1 cellular context compared by ENCODE assay signal in the genomic region with DNA sequence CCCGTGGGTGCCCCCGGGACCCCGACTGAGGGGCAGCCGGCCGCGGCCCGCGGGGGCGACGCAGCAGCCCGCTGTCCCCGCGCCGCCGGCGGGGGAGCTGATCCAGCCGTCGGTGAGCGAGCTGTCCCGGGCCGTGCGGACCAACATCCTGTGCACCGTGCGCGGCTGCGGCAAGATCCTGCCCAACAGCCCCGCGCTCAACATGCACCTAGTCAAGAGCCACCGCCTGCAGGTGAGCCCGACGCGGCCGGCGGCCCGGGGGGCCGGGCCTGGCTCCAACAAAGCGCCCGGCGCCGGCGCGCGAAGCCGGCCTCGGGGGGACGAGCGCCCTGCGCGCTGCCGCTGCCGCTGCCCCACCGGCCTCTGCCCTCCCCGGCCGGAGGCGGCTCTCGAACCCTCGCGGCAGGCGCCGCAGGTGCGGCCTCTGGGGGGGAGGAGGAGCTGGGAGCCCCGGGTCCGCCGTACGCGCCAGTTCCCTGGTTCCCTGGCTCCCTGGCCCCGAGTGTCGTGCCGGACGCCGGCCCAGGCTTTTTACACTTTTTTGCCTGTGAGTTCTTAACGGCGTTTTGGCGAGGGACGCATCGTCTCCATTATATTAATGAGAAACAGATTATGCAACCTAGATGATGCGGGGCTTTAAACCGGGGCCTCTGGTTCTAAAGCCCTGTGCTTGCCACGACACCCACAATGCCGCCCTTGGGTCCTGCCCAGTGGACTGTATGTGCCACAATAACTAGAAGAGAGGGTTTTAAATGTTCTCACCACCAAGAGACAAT.
TF ChIP-seq lines count a peak whose summit lies in the region.

No MANE protein-coding gene starts in this region.

TF ChIP-seq in H1, 55 proteins besides CTCF, POLR2A, EP300 and RAD21:
- TF ChIP-seq CHD1 (IDR thresholded peaks at IDR 0.05; ENCODE audit: low read depth, low read length) (0 out of 2 replicates have a peak, but pooled peaks have one; percentile 26), PHF8 (conservative IDR thresholded peaks at IDR 0.05; ENCODE audit: low read depth, low read length) (peak; percentile 78), TBP (IDR thresholded peaks at IDR 0.05; ENCODE audit: low read depth, low read length) (peak; percentile 29; the same call in 1 of the 2 replicates), ASH2L (IDR thresholded peaks at IDR 0.05; ENCODE audit: low read length) (peak; percentile 39), BCL11A (IDR thresholded peaks at IDR 0.05; ENCODE audit: low read depth in 2 of 2, low read length in 2 of 2) (no peak), KDM4A (IDR thresholded peaks at IDR 0.05; ENCODE audit: low read depth, low read length, severe bottlenecking) (peak; percentile 24), RBBP5 (IDR thresholded peaks at IDR 0.05; ENCODE audit: borderline replicate concordance, low read depth, low read length) (0 out of 2 replicates have a peak, but pooled peaks have one; percentile 44), SIN3A (conservative IDR thresholded peaks at IDR 0.05 in 1 of 2, IDR thresholded peaks at IDR 0.05 in 1 of 2; ENCODE audit: low read depth in 1 of 2, low read length in 2 of 2) (0 out of 4 replicates have a peak, but pooled peaks of 1 of the 2 experiments have one; percentile 40), HDAC6 (IDR thresholded peaks at IDR 0.05; ENCODE audit: low read depth, low read length) (no peak)
